ENCODE assay signal across 8 cellular contexts in the genomic region with DNA sequence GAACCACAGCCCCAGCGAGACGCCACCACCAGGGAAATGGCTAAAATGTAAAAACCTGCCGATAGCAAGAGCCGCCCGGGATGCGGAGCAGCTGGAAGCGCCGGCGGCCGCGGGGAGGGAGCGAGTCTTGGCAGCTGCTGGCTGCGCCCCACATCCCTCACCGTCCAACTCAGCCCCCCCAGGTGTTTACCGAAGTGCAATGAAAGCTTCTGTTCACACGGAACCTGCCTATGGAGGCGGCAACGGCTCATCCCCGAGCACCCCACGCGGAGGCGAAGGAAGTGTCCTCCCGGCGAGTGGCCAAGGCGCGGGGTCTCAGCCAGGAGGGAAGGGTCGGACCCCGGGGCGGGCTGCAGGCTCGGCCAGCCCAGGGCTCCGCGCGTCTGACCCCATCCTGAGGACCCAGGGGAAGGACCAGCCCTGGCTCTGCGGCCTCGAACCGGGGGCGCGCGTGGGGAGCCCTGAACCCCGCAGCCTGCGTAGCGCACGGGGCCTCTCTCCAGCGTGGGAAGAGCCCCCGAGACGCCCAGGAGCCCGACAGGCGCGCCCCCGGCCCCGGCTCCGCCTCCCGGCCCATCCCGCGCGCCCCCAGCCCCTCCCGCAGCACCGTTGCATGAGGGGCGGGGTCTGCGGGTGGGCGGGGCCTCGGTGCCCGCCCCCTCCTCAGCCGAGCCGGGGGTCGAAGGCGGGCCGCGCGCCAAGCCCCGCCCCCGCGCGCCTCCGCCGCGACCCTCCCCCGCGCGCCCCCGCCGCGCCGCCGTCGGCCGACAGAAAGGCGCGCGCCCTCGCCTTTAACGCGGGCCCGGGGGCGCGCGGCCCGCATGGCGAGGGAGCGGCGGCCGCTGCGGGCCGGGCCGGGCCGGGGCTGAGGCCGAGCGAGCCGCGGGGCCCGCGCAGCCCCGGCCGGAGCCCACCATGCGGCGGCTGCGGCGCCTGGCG. TPM values are rescaled to one million over a fixed set of nuclear protein-coding genes. Genes with fewer than 3 reads are reported as not detected.
DNase-seq lines count a peak whose midpoint lies in the region; ATAC-seq and TF ChIP-seq lines count a peak whose summit lies in the region.

DIPK1B (plus strand) TSS at position 822 of the 939 bp plus-strand sequence; CDS start at position 916, 94 bp downstream.

- H3K27ac ChIP-seq in HCT116 (ENCODE audit: low read depth, low read length) (peak within 1 kb of the TSS; percentile 74), cingulate gyrus (ENCODE audit: low read depth, low read length) (peak within 1 kb of the TSS; percentile 39), mesenchymal stem cell (ENCODE audit: low read length, poor library complexity, severe bottlenecking) (no peak within 1 kb of the TSS), aorta (ENCODE audit: low read depth in 1 of 2, low read length in 2 of 2) (no peak within 1 kb of the TSS)

- no peak within 1 kb of the TSS for H2BK5ac ChIP-seq in mesenchymal stem cell (ENCODE audit: low read depth, low read length, poor library complexity, severe bottlenecking)

- peak within 1 kb of the TSS; percentile 56 for H4K91ac ChIP-seq in mesenchymal stem cell (ENCODE audit: low read length)

- H2BK15ac ChIP-seq in mesenchymal stem cell (ENCODE audit: low read depth, poor library complexity, severe bottlenecking): peak within 1 kb of the TSS; percentile 57

- no peaks in the 10 kb centered on the region for H3K9me2 ChIP-seq in HCT116 (ENCODE audit: insufficient read depth)

- no peaks in the 10 kb centered on the region for H4K20me1 ChIP-seq in HCT116 (ENCODE audit: insufficient read depth)

- H3K27me3 ChIP-seq in HCT116 (ENCODE audit: insufficient read depth, low read length) (no peaks in the 10 kb centered on the region), mesenchymal stem cell (ENCODE audit: control insufficient read depth in 1 of 2, insufficient read depth in 1 of 2, low read length in 2 of 2) (peaks cover 4 to 48% of the 10 kb centered on the region in 2 experiments), aorta (ENCODE audit: control insufficient read depth in 1 of 2, insufficient read depth in 2 of 2, low read length in 1 of 2) (no peaks in the 10 kb centered on the region)

- H3K36me3 ChIP-seq in HCT116 (ENCODE audit: control insufficient read depth in 1 of 2, insufficient read depth in 2 of 2, low read length in 2 of 2): no peaks in the 10 kb centered on the region
- H3K36me3 ChIP-seq in mesenchymal stem cell (ENCODE audit: control insufficient read depth in 1 of 2, insufficient read depth in 2 of 2, low read depth in 1 of 2, low read length in 2 of 2): peaks cover 0 to 6% of the 10 kb centered on the region in 2 experiments
- no peaks in the 10 kb centered on the region for H3K36me3 ChIP-seq in aorta (ENCODE audit: control insufficient read depth in 1 of 2, insufficient read depth in 2 of 2, low read length in 1 of 2)

- peak within 1 kb of the TSS; percentile 71 for H4K8ac ChIP-seq in mesenchymal stem cell (ENCODE audit: low read length)

- H2AK5ac ChIP-seq in mesenchymal stem cell (ENCODE audit: low read length, severe bottlenecking): no peak within 1 kb of the TSS

- peak within 1 kb of the TSS; percentile 35 to 46 for H3K4ac ChIP-seq in mesenchymal stem cell (ENCODE audit: low read depth in 1 of 2, low read length in 2 of 2)

- no peak for TF ChIP-seq RAD21 in HCT116 (IDR thresholded peaks at IDR 0.05; ENCODE audit: low read depth)

- peaks cover 3% of the 10 kb centered on the region for H3K79me1 ChIP-seq in mesenchymal stem cell (replicated peaks; ENCODE audit: low read length, poor library complexity, severe bottlenecking)

- H3K4me1 ChIP-seq in HCT116 (ENCODE audit: control insufficient read depth in 1 of 2, insufficient read depth in 2 of 2, low read length in 2 of 2) (peaks cover 15 to 29% of the 10 kb centered on the region in 2 experiments), mesenchymal stem cell (ENCODE audit: control insufficient read depth, insufficient read depth, low read depth, low read length) (peaks cover 23% of the 10 kb centered on the region), aorta (ENCODE audit: control insufficient read depth in 1 of 2, insufficient read depth in 2 of 2, low read length in 2 of 2) (no peaks in the 10 kb centered on the region)

- peak; percentile 56 for ATAC-seq in HCT116
- peak; percentile 3 for ATAC-seq in aorta (ENCODE audit: low FRiP score)
- ATAC-seq in HG02678 (IDR thresholded peaks at IDR 0.05; ENCODE audit: unreplicated experiment): no peak

- DNase-seq in HCT116 (ENCODE audit: low read depth, low spot score): no peak
- DNase-seq in NCI-H510A (lab: John Stamatoyannopoulos, UW): peak; percentile 41
- DNase-seq in mesenchymal stem cell: no peak
- DNase-seq in aorta: no peak
- no peak for DNase-seq in C1 segment of cervical spinal cord (lab: John Stamatoyannopoulos, UW)
- no peak for DNase-seq in SIG-M5 (lab: John Stamatoyannopoulos, UW)

- WGBS in mesenchymal stem cell: 2% methylated on average over 93 of the region's 119 CpGs
- WGBS in aorta, 2 donors: 2% methylated on average over 69 to 119 of the region's 119 CpGs

- no peak within 1 kb of the TSS for H2BK120ac ChIP-seq in mesenchymal stem cell (ENCODE audit: low read depth, low read length)

- intact Hi-C loops in HCT116 (cut with micrococcal nuclease): no loop called here
- intact Hi-C loops in aorta (cut with DNase I): no loop called here

- no TSS peak for BruUV-seq in HCT116 (replicated peaks; lab: Mats Ljungman, UMichigan)

- H3K14ac ChIP-seq in mesenchymal stem cell (ENCODE audit: low read length in 2 of 2): no peak within 1 kb of the TSS

- TF ChIP-seq POLR2A in HCT116 (IDR thresholded peaks at IDR 0.05; ENCODE audit: borderline replicate concordance, extremely low read depth, insufficient read depth, insufficient read length): no peak

- CTCF ChIA-PET in HCT116 (lab: Charles Lee): no interaction called here

- POLR2A ChIA-PET in HCT116 (lab: Charles Lee): no interaction called here

- no peak for TF ChIP-seq CTCF in HCT116 (IDR thresholded peaks at IDR 0.05 in 2 of 3, conservative IDR thresholded peaks at IDR 0.05 in 1 of 3; ENCODE audit: borderline replicate concordance in 1 of 3, insufficient read depth in 1 of 3, low read depth in 2 of 3, low read length in 2 of 3)

- H3K9me3 ChIP-seq in HCT116 (ENCODE audit: control insufficient read depth in 1 of 2, insufficient read depth in 1 of 2, low read depth in 1 of 2, low read length in 2 of 2): no peaks in the 10 kb centered on the region
- H3K9me3 ChIP-seq in mesenchymal stem cell (ENCODE audit: control insufficient read depth, low read length): no peaks in the 10 kb centered on the region
- H3K9me3 ChIP-seq in aorta (ENCODE audit: control insufficient read depth, low read length): no peaks in the 10 kb centered on the region

- H3K4me3 ChIP-seq in HCT116 (replicated peaks in 1 of 2; ENCODE audit: low read depth in 1 of 2, low read length in 2 of 2): peak within 1 kb of the TSS; percentile 56 to 64
- H3K4me3 ChIP-seq in mesenchymal stem cell (ENCODE audit: insufficient read depth in 1 of 2, low read depth in 1 of 2, low read length in 2 of 2): peak within 1 kb of the TSS in 1 of 2 experiments; percentile 66
- H3K4me3 ChIP-seq in aorta (ENCODE audit: low read length in 2 of 2): no peak within 1 kb of the TSS

- H3K79me2 ChIP-seq in HCT116 (ENCODE audit: insufficient read depth, low read length): no peaks in the 10 kb centered on the region; the same call in 1 of the 2 replicates

- H3K4me2 ChIP-seq in HCT116 (ENCODE audit: low read length): peak within 1 kb of the TSS; percentile 82
- peak within 1 kb of the TSS; percentile 77 for H3K4me2 ChIP-seq in mesenchymal stem cell (ENCODE audit: low read length, poor library complexity, severe bottlenecking)

- peak within 1 kb of the TSS in 1 of 2 experiments; percentile 30 for H3K18ac ChIP-seq in mesenchymal stem cell (ENCODE audit: low read depth in 1 of 2, low read length in 2 of 2)

- H3K23ac ChIP-seq in mesenchymal stem cell (ENCODE audit: low read length in 2 of 2): peak within 1 kb of the TSS in 1 of 2 experiments; percentile 87

- RAD21 ChIA-PET in HCT116 (lab: Charles Lee; ENCODE audit: low non-redundant PET in 1 of 2, low total read pairs in 2 of 2, uncharacterized antibody in 2 of 2, unreplicated experiment in 2 of 2): no interaction called here

- H2BK12ac ChIP-seq in mesenchymal stem cell (ENCODE audit: low read length in 2 of 2): peak within 1 kb of the TSS in 1 of 2 experiments; percentile 65

- H3K9ac ChIP-seq in HCT116 (ENCODE audit: low read length) (peak within 1 kb of the TSS; percentile 69), mesenchymal stem cell (ENCODE audit: low read length) (no peak within 1 kb of the TSS)

- no peak within 1 kb of the TSS for H2AFZ ChIP-seq in HCT116 (ENCODE audit: low read depth, low read length, poor library complexity, severe bottlenecking)
- H2AFZ ChIP-seq in mesenchymal stem cell (ENCODE audit: low read depth, low read length): peak within 1 kb of the TSS; percentile 39

TF ChIP-seq in HCT116, 20 proteins besides CTCF, POLR2A, EP300 and RAD21:
- TF ChIP-seq FOSL1 (IDR thresholded peaks at IDR 0.05; ENCODE audit: low read depth): no peak
- TF ChIP-seq, protein P1, sequence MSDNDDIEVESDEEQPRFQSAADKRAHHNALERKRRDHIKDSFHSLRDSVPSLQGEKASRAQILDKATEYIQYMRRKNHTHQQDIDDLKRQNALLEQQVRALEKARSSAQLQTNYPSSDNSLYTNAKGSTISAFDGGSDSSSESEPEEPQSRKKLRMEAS (IDR thresholded peaks at IDR 0.05): peak; percentile 5; the same call in 1 of the 2 replicates

RNA-seq across cellular contexts. Expression of gene DIPK1B, which starts in this region (rescaled TPM):
- total RNA-seq in HCT116 (2021; ENCODE audit: unreplicated experiment) (15.6 TPM), aorta (10 to 100 TPM in 1 of 2 donors, 1 to 10 TPM in 1; 7.3 to 13.6 TPM)
- 13.9 and 14.7 TPM in 2 replicates for polyA plus RNA-seq in HCT116 (2012)
- 5.0 TPM for polyA plus RNA-seq in mesenchymal stem cell (2013, experiment 1 of 2)
- 4.6 TPM for polyA plus RNA-seq in mesenchymal stem cell (2013, experiment 2 of 2)
- polyA plus RNA-seq in aorta: 1 to 10 TPM; 1.1 to 4.8 TPM

Comparison
In these comparisons a context has a peak if more than half of its experiments do, and no peak if none do; other contexts are left out.
1. H3K27ac ChIP-seq: peak in HCT116 (single experiment) and cingulate gyrus (single experiment); none in mesenchymal stem cell (single experiment) and aorta (0 of 2).
2. H3K4me3 ChIP-seq: peak in HCT116 (2 of 2); none in aorta (0 of 2).